In the genomic region with DNA sequence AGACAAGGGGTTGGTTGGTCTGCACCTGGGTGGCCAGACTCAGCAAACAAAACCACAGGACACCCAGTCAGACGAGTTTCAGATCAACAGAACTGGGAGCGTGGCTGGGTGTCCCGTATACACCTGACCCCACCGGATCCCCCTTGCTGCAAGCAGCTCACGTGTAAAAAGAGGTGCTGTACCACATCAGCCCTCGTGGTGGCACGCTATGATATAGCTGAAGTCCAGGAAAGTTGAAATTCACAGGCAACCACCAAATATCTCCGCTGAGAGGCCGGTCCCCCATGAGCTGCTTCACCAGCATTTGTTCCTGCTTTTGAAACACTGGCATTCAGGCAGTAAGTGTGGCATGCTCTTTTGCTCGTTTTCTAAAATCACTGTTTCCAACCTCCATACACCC, we compare ENCODE assay signal across 20 cellular contexts.
A peak's percentile ranks its signal among the peaks of the same experiment; 100 is the strongest.
DNase-seq lines count a peak whose midpoint lies in the region; ATAC-seq, FAIRE-seq and TF ChIP-seq lines count a peak whose summit lies in the region.
"Had no signal": no experiment of that assay in that cellular context is flagged by ENCODE, and none has a peak within 500 bp of the region (broad histone marks: within the 10 kb centered on the region; RNA-seq: fewer than 3 reads in every experiment).

No MANE protein-coding gene starts in this region.

- no peak for FAIRE-seq in HepG2 (lab: Jason Lieb, UNC)
- FAIRE-seq: G401.6, GM18507, islet of Langerhans had no signal

- POLR2A ChIA-PET in HepG2 (lab: Yijun Ruan, JAX) = no interaction called here

- TF ChIP-seq RAD21 in HepG2 (CRISPR knock-in tag; IDR thresholded peaks at IDR 0.05) = no peak

- H3K36me3 ChIP-seq in SJCRH30 (no peaks in the 10 kb centered on the region), HepG2 (replicated peaks in 1 of 2; ENCODE audit: control insufficient read depth in 1 of 2, insufficient read depth in 2 of 2, low read length in 2 of 2) (no peaks in the 10 kb centered on the region), tibial artery (no peaks in the 10 kb centered on the region)
- H3K36me3 ChIP-seq: gastroesophageal sphincter, sigmoid colon, uterus had no signal

- DNase-seq in NCI-H82 (lab: John Stamatoyannopoulos, UW) (peak; percentile 52), NCI-H82 treated with DMSO at 0.1 percent for 48 hours (lab: John Stamatoyannopoulos, UW; ENCODE audit: unreplicated experiment) (no peak), LNCaP clone FGC (ENCODE audit: low read depth) (no peak), SJCRH30 (peak; percentile 16 to 41), HepG2 (ENCODE audit: low spot score) (peak; percentile 9), NCI-H187 (lab: John Stamatoyannopoulos, UW) (no peak), tibial artery (no peak)
- DNase-seq: activated CD4-positive, alpha-beta T cell treated with anti-CD3 and anti-CD28 coated beads, Interleukin-2, amount 50 U/mL, for 48 hours; CD8-positive, alpha-beta memory T cell; GM23248; mucosa of descending colon; NCI-H2029 treated with DMSO at 0.1 percent for 48 hours; sigmoid colon; stimulated activated CD4-positive, alpha-beta T cell treated with anti-CD3 and anti-CD28 coated beads, Interleukin-4, amount 100 ng/mL, for 4 hours; uterus had no signal

- H2AFZ ChIP-seq in HepG2 (ENCODE audit: low read length) = no peak overlapping the region
- H2AFZ ChIP-seq: GM23248 had no signal

- H3K27ac ChIP-seq in SJCRH30 = no peak overlapping the region
- no peak overlapping the region for H3K27ac ChIP-seq in HepG2 (ENCODE audit: extremely low read length, insufficient read depth, low read length)
- no peak overlapping the region for H3K27ac ChIP-seq in tibial artery
- H3K27ac ChIP-seq: gastroesophageal sphincter, GM23248, sigmoid colon, uterus had no signal

- H3K4me1 ChIP-seq in SJCRH30 (no peaks in the 10 kb centered on the region), HepG2 (ENCODE audit: insufficient read depth, low read length) (no peaks in the 10 kb centered on the region), tibial artery (no peaks in the 10 kb centered on the region)
- H3K4me1 ChIP-seq: gastroesophageal sphincter, sigmoid colon, uterus had no signal

- no peaks in the 10 kb centered on the region for H3K79me2 ChIP-seq in HepG2 (ENCODE audit: insufficient read depth, low read length)

- in situ Hi-C loops in HepG2 (cut with HindIII; ENCODE audit: extremely low pct_ligation_motif_present, low pct_unique_long_range_greater_than_20kb) = no loop called here

- TF ChIP-seq POLR2A in HepG2 (IDR thresholded peaks at IDR 0.05; ENCODE audit: insufficient read depth in 1 of 2, low read depth in 2 of 2, low read length in 2 of 2) = no peak

- H3K9me3 ChIP-seq in SJCRH30 (replicated peaks) (no peaks in the 10 kb centered on the region), HepG2 (ENCODE audit: low read length) (no peaks in the 10 kb centered on the region), tibial artery (no peaks in the 10 kb centered on the region)
- H3K9me3 ChIP-seq: sigmoid colon, uterus had no signal

- 0% methylated on average over 1 of the region's 10 CpGs for WGBS in HepG2 (ENCODE audit: low lambda C conversion rate)

- no peak overlapping the region for H3K4me2 ChIP-seq in HepG2 (ENCODE audit: low read depth, low read length)

- H3K4me3 ChIP-seq in LNCaP clone FGC (ENCODE audit: low read depth, low read length) (no peak overlapping the region), SJCRH30 (no peak overlapping the region), HepG2 (replicated peaks in 1 of 3; ENCODE audit: insufficient read depth in 1 of 3, low read depth in 2 of 3, low read length in 3 of 3) (no peak overlapping the region), tibial artery (no peak overlapping the region)
- H3K4me3 ChIP-seq: gastroesophageal sphincter, GM23248, mucosa of descending colon, sigmoid colon, uterus had no signal

- TF ChIP-seq EP300 in HepG2 (IDR thresholded peaks at IDR 0.05; ENCODE audit: low read depth in 2 of 2, low read length in 2 of 2) = no peak
- no peak for TF ChIP-seq EP300 in HepG2 (CRISPR knock-in tag; IDR thresholded peaks at IDR 0.05; ENCODE audit: borderline replicate concordance)

- H3K9ac ChIP-seq in HepG2 (ENCODE audit: insufficient read depth, low read depth, low read length) = no peak overlapping the region
- H3K9ac ChIP-seq: GM23248 had no signal

- no TSS peak for BruUV-seq in HepG2 (replicated peaks; lab: Mats Ljungman, UMichigan)

- intact Hi-C loops in HepG2 (cut with micrococcal nuclease; ENCODE audit: unreplicated experiment) = loop anchor here (10.0 kb wide), 1 partner anchor 355 kb away; no protein-coding TSS in a partner anchor
- intact Hi-C loops in tibial artery (cut with DNase I; ENCODE audit: low total_unique reads) = no loop called here

- H4K20me1 ChIP-seq in HepG2 (ENCODE audit: insufficient read depth, low read length) = no peaks in the 10 kb centered on the region

- ATAC-seq in HepG2 (peak; percentile 92), GM19452 (IDR thresholded peaks at IDR 0.05; ENCODE audit: unreplicated experiment) (no peak)
- ATAC-seq: gastroesophageal sphincter, mucosa of descending colon had no signal

- H3K27me3 ChIP-seq in SJCRH30 (0 out of 2 replicates have a peak, but pooled peaks cover 2% of the 10 kb centered on the region), HepG2 (ENCODE audit: control insufficient read depth in 1 of 2, insufficient read depth in 2 of 2, low read length in 2 of 2) (no peaks in the 10 kb centered on the region), tibial artery (no peaks in the 10 kb centered on the region)
- H3K27me3 ChIP-seq: sigmoid colon, uterus had no signal

- peak; percentile 74 for TF ChIP-seq CTCF in LNCaP clone FGC (IDR thresholded peaks at IDR 0.05; ENCODE audit: control insufficient read depth, extremely low read depth, insufficient read depth)
- peak; percentile 60 for TF ChIP-seq CTCF in HepG2 (CRISPR knock-in tag; IDR thresholded peaks at IDR 0.05)
- TF ChIP-seq CTCF in tibial artery (IDR thresholded peaks at IDR 0.05) = no peak

- CTCF ChIA-PET in HepG2 (lab: Yijun Ruan, JAX; ENCODE audit: low intra/inter-chr PET ratio, low total read pairs) = no interaction called here

TF ChIP-seq in HepG2, 621 proteins besides CTCF, POLR2A, EP300 and RAD21:
- TF ChIP-seq, protein P1, sequence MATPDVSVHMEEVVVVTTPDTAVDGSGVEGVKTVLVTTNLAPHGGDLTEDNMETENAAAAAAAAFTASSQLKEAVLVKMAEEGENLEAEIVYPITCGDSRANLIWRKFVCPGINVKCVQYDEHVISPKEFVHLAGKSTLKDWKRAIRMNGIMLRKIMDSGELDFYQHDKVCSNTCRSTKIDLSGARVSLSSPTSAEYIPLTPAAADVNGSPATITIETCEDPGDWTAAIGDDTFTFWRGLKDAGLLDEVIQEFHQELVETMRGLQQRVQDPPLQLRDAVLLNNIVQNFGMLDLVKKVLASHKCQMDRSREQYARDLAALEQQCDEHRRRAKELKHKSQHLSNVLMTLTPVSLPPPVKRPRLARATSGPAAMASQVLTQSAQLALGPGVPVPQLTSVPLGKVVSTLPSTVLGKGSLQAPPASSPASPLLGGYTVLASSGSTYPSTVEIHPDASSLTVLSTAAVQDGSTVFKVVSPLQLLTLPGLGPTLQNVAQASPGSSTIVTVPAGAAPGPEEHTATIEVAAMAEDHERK (CRISPR knock-in tag; IDR thresholded peaks at IDR 0.05; ENCODE audit: low read depth) = no peak
- TF ChIP-seq, protein P2, sequence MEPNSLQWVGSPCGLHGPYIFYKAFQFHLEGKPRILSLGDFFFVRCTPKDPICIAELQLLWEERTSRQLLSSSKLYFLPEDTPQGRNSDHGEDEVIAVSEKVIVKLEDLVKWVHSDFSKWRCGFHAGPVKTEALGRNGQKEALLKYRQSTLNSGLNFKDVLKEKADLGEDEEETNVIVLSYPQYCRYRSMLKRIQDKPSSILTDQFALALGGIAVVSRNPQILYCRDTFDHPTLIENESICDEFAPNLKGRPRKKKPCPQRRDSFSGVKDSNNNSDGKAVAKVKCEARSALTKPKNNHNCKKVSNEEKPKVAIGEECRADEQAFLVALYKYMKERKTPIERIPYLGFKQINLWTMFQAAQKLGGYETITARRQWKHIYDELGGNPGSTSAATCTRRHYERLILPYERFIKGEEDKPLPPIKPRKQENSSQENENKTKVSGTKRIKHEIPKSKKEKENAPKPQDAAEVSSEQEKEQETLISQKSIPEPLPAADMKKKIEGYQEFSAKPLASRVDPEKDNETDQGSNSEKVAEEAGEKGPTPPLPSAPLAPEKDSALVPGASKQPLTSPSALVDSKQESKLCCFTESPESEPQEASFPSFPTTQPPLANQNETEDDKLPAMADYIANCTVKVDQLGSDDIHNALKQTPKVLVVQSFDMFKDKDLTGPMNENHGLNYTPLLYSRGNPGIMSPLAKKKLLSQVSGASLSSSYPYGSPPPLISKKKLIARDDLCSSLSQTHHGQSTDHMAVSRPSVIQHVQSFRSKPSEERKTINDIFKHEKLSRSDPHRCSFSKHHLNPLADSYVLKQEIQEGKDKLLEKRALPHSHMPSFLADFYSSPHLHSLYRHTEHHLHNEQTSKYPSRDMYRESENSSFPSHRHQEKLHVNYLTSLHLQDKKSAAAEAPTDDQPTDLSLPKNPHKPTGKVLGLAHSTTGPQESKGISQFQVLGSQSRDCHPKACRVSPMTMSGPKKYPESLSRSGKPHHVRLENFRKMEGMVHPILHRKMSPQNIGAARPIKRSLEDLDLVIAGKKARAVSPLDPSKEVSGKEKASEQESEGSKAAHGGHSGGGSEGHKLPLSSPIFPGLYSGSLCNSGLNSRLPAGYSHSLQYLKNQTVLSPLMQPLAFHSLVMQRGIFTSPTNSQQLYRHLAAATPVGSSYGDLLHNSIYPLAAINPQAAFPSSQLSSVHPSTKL (CRISPR knock-in tag; IDR thresholded peaks at IDR 0.05) = no peak
- TF ChIP-seq BHLHE40 (IDR thresholded peaks at IDR 0.05; ENCODE audit: low read length) (0 out of 2 replicates have a peak, but pooled peaks have one; percentile 40), SMC3 (IDR thresholded peaks at IDR 0.05; ENCODE audit: low read length) (peak; percentile 25; the same call in 1 of the 2 replicates), STAG1 (CRISPR knock-in tag; IDR thresholded peaks at IDR 0.05) (peak; percentile 61)

Comparison
In these comparisons a context has a peak if more than half of its experiments do, and no peak if none do; other contexts are left out.
1. DNase-seq: peak in NCI-H82 (single experiment), SJCRH30 (2 of 2) and HepG2 (single experiment); none in NCI-H82 treated with DMSO at 0.1 percent for 48 hours (single experiment), LNCaP clone FGC (single experiment), NCI-H187 (0 of 2) and tibial artery (0 of 2).
2. CTCF ChIP-seq: peak in LNCaP clone FGC (single experiment) and HepG2 (single experiment); none in tibial artery (0 of 2).